ENCODE assay signal across 13 cellular contexts in genomic region chr3:114626751-114627150, GRCh38.
DNase-seq lines count a peak whose midpoint lies in the region; ATAC-seq and TF ChIP-seq lines count a peak whose summit lies in the region.
"Had no signal": no experiment of that assay in that cellular context is flagged by ENCODE, and none has a peak within 500 bp of the region (broad histone marks: within the 10 kb centered on the region; RNA-seq: fewer than 3 reads in every experiment).

No MANE protein-coding gene starts in this region.

- H3K9me3 Mint-ChIP-seq in nephron progenitor cell (no peaks in the 10 kb centered on the region), T-cell (no peaks in the 10 kb centered on the region)
- H3K9me3 Mint-ChIP-seq: natural killer cell had no signal

- H3K36me3 Mint-ChIP-seq in nephron progenitor cell (ENCODE audit: low read depth): no peaks in the 10 kb centered on the region
- H3K36me3 Mint-ChIP-seq in T-cell: peaks cover 33% of the 10 kb centered on the region
- H3K36me3 Mint-ChIP-seq: natural killer cell had no signal

- no peak for TF ChIP-seq POLR2A in transverse colon (IDR thresholded peaks at IDR 0.05)

- H3K4me1 Mint-ChIP-seq in nephron progenitor cell (peaks cover 60% of the 10 kb centered on the region), T-cell (peaks cover 0 to 6% (median 0%) of the 10 kb centered on the region in 3 donors)

- H3K27ac ChIP-seq in coronary artery: peak overlapping the region; percentile 63 to 71
- H3K27ac ChIP-seq in transverse colon: peak overlapping the region; percentile 15 to 91 (median 88)
- H3K27ac ChIP-seq: BLaER1 treated with 17β-estradiol and CSF1 and Interleukin-3, amounts not matched to agents 10 nM and 100 nM; brain microvascular endothelial cell; SJCRH30 had no signal

- H3K4me3 ChIP-seq in coronary artery (no peak overlapping the region), transverse colon (no peak overlapping the region)
- H3K4me3 ChIP-seq: BLaER1 treated with 17β-estradiol and CSF1 and Interleukin-3, amounts not matched to agents 10 nM and 100 nM; SJCRH30 had no signal

- ATAC-seq in T-cell (replicated peaks in 1 of 4): no peak
- ATAC-seq: activated CD4-positive, CD25-positive, alpha-beta regulatory T cell treated with anti-CD3 and anti-CD28 coated beads, Interleukin-2, amount 50 U/mL, for 24 hours; natural killer cell had no signal

- in situ Hi-C loops in transverse colon (cut with MboI; ENCODE audit: low pct_ligation_motif_present in 1 of 4, low pct_unique_long_range_greater_than_20kb in 1 of 4, low sequenced_read_pairs in 3 of 4): no loop called here

- H3K4me3 Mint-ChIP-seq in nephron progenitor cell (no peak overlapping the region), T-cell (no peak overlapping the region)
- H3K4me3 Mint-ChIP-seq: natural killer cell had no signal

- WGBS in transverse colon (ENCODE audit: low coverage in 1 of 2), 2 donors: 85 to 95% methylated on average over 4 of the region's 4 CpGs

- no peak for TF ChIP-seq EP300 in transverse colon (IDR thresholded peaks at IDR 0.05; ENCODE audit: low read depth)

- DNase-seq in NCI-H524 (lab: John Stamatoyannopoulos, UW) (peak; percentile 36 to 81), coronary artery (ENCODE audit: low spot score) (no peak), nephron progenitor cell (no peak), transverse colon (no peak), T-cell (no peak), NAMALWA (ENCODE audit: low spot score) (no peak)
- no peak for DNase-seq in activated effector memory CD4-positive, alpha-beta T cell treated with anti-CD3 and anti-CD28 coated beads, Interleukin-2, amount 50 U/mL, for 16 hours
- DNase-seq: brain microvascular endothelial cell, natural killer cell, SJCRH30 had no signal

- no peaks in the 10 kb centered on the region for H3K36me3 ChIP-seq in transverse colon
- H3K36me3 ChIP-seq: BLaER1 treated with 17β-estradiol and CSF1 and Interleukin-3, amounts not matched to agents 10 nM and 100 nM; brain microvascular endothelial cell; SJCRH30 had no signal

- intact Hi-C loops in transverse colon (cut with DNase I; ENCODE audit: low total_unique reads): no loop called here

- H3K27ac Mint-ChIP-seq in nephron progenitor cell: peak overlapping the region; percentile 95
- H3K27ac Mint-ChIP-seq in T-cell: no peak overlapping the region
- H3K27ac Mint-ChIP-seq: natural killer cell, progenitor cell of endocrine pancreas had no signal

- H3K4me1 ChIP-seq in transverse colon: peaks cover 4 to 26% (median 6%) of the 10 kb centered on the region in 4 donors

- H3K27me3 Mint-ChIP-seq in nephron progenitor cell (ENCODE audit: low read depth, poor library complexity): peaks cover 4% of the 10 kb centered on the region
- no peaks in the 10 kb centered on the region for H3K27me3 Mint-ChIP-seq in T-cell
- H3K27me3 Mint-ChIP-seq: progenitor cell of endocrine pancreas had no signal

- TF ChIP-seq CTCF in coronary artery (IDR thresholded peaks at IDR 0.05) (no peak), nephron progenitor cell (IDR thresholded peaks at IDR 0.05) (no peak), transverse colon (IDR thresholded peaks at IDR 0.05) (no peak)

- POLR2A ChIA-PET in T-cell (lab: Charles Lee): no interaction called here

- CTCF ChIA-PET in T-cell (lab: Charles Lee): no interaction called here

- no peaks in the 10 kb centered on the region for H3K9me3 ChIP-seq in transverse colon
- H3K9me3 ChIP-seq: BLaER1 treated with 17β-estradiol and CSF1 and Interleukin-3, amounts not matched to agents 10 nM and 100 nM; SJCRH30 had no signal

- no peaks in the 10 kb centered on the region for H3K27me3 ChIP-seq in transverse colon
- H3K27me3 ChIP-seq: BLaER1 treated with 17β-estradiol and CSF1 and Interleukin-3, amounts not matched to agents 10 nM and 100 nM; brain microvascular endothelial cell; SJCRH30 had no signal

Comparison
In these comparisons a context has a peak if more than half of its experiments do, and no peak if none do; other contexts are left out.
1. DNase-seq: peak in NCI-H524 (2 of 2); none in coronary artery (single experiment), nephron progenitor cell (single experiment), transverse colon (single experiment), T-cell (0 of 34), activated effector memory CD4-positive, alpha-beta T cell treated with anti-CD3 and anti-CD28 coated beads, Interleukin-2, amount 50 U/mL, for 16 hours (single experiment) and NAMALWA (single experiment).